9 cellular contexts compared by ENCODE assay signal in genomic region chr22:37225481-37225880, GRCh38. TPM values are rescaled to one million over a fixed set of nuclear protein-coding genes. Genes with fewer than 3 reads are reported as not detected.
A peak's percentile ranks its signal among the peaks of the same experiment; 100 is the strongest.
DNase-seq lines count a peak whose midpoint lies in the region; ATAC-seq and TF ChIP-seq lines count a peak whose summit lies in the region.
"Had no signal": no experiment of that assay in that cellular context is flagged by ENCODE, and none has a peak within 500 bp of the region (broad histone marks: within the 10 kb centered on the region; RNA-seq: fewer than 3 reads in every experiment).

No MANE protein-coding gene starts in this region.

- no peak overlapping the region for H3K23ac ChIP-seq in IMR-90 (ENCODE audit: low read depth, low read length)

- H2AK9ac ChIP-seq in IMR-90 (replicated peaks; ENCODE audit: low read depth, low read length, poor library complexity): no peak overlapping the region

- peak overlapping the region; percentile 96 for H3K27ac Mint-ChIP-seq in activated CD8-positive, alpha-beta T cell treated with anti-CD3 and anti-CD28 coated beads, Interleukin-2, amount 10 ng/mL, durations not matched to agents 7 days and 5 days
- H3K27ac Mint-ChIP-seq in naive B cell: peak overlapping the region; percentile 62 to 100 (median 90)

- H3K18ac ChIP-seq in IMR-90 (ENCODE audit: low read depth, low read length): no peak overlapping the region

- H2BK120ac ChIP-seq in IMR-90 (ENCODE audit: low read depth, low read length): no peak overlapping the region

- peak; percentile 6; the same call in 1 of the 2 replicates for TF ChIP-seq RAD21 in IMR-90 (IDR thresholded peaks at IDR 0.05; ENCODE audit: low read length)

- H4K91ac ChIP-seq in IMR-90 (ENCODE audit: insufficient read depth, low read depth, low read length): no peak overlapping the region

- H2AK5ac ChIP-seq in IMR-90 (ENCODE audit: low read depth, low read length): no peak overlapping the region

- no peak for TF ChIP-seq POLR2A in IMR-90 (IDR thresholded peaks at IDR 0.05; ENCODE audit: low read depth, low read length)

- in situ Hi-C loops in IMR-90 (cut with MboI; ENCODE audit: low sequenced_read_pairs): no loop called here

- intact Hi-C loops in IMR-90 (cut with micrococcal nuclease): no loop called here

- no peak overlapping the region for H2BK15ac ChIP-seq in IMR-90 (ENCODE audit: low read depth, low read length)

- H2BK20ac ChIP-seq in IMR-90 (ENCODE audit: low read depth, low read length): no peak overlapping the region

- no peak overlapping the region for H3K4me2 ChIP-seq in IMR-90 (ENCODE audit: low read depth, low read length)

- no peak overlapping the region for H4K8ac ChIP-seq in IMR-90 (ENCODE audit: low read depth in 2 of 2, low read length in 2 of 2)

- POLR2A ChIA-PET in IMR-90 (lab: Charles Lee; ENCODE audit: unreplicated experiment): no interaction called here
- POLR2A ChIA-PET in activated CD8-positive, alpha-beta T cell treated with anti-CD3 and anti-CD28 coated beads, Interleukin-2, amount 10 ng/mL, durations not matched to agents 7 days and 5 days (lab: Charles Lee): interaction anchor here (0.6 to 12.2 kb wide), 3 partner anchors 16 to 57 kb away, joined by 3 to 249 read pairs (median 5); partner anchors contain the start of gene RAC2

- dilution Hi-C loops in IMR-90 (cut with HindIII; ENCODE audit: low sequenced_read_pairs, unreplicated experiment): no loop called here

- peaks cover 91% of the 10 kb centered on the region for H3K4me1 Mint-ChIP-seq in activated CD8-positive, alpha-beta T cell treated with anti-CD3 and anti-CD28 coated beads, Interleukin-2, amount 10 ng/mL, durations not matched to agents 7 days and 5 days (ENCODE audit: low read depth)
- peaks cover 78 to 89% (median 86%) of the 10 kb centered on the region in 3 donors for H3K4me1 Mint-ChIP-seq in naive B cell

- no peak overlapping the region for H3K9ac ChIP-seq in IMR-90 (ENCODE audit: low read depth, low read length)

- peaks cover 15% of the 10 kb centered on the region for H3K9me1 ChIP-seq in IMR-90 (ENCODE audit: insufficient read depth, low read length)

- H3K4me1 ChIP-seq in IMR-90 (ENCODE audit: control insufficient read depth, insufficient read depth, low read length): peaks cover 22% of the 10 kb centered on the region

- peaks cover 84% of the 10 kb centered on the region for H3K36me3 Mint-ChIP-seq in activated CD8-positive, alpha-beta T cell treated with anti-CD3 and anti-CD28 coated beads, Interleukin-2, amount 10 ng/mL, durations not matched to agents 7 days and 5 days (ENCODE audit: low read depth)
- peaks cover 11 to 40% of the 10 kb centered on the region in 2 donors for H3K36me3 Mint-ChIP-seq in naive B cell

- no peak overlapping the region for H3K27ac ChIP-seq in IMR-90 (ENCODE audit: insufficient read depth, low read length)
- H3K27ac ChIP-seq: 22Rv1 had no signal

- no peaks in the 10 kb centered on the region for H3K27me3 Mint-ChIP-seq in activated CD8-positive, alpha-beta T cell treated with anti-CD3 and anti-CD28 coated beads, Interleukin-2, amount 10 ng/mL, durations not matched to agents 7 days and 5 days (ENCODE audit: low read depth)
- H3K27me3 Mint-ChIP-seq in naive B cell: no peaks in the 10 kb centered on the region

- no peak overlapping the region for H4K5ac ChIP-seq in IMR-90 (ENCODE audit: low read depth, low read length)

- no peak overlapping the region for H2AFZ ChIP-seq in IMR-90 (replicated peaks; ENCODE audit: low read length, poor library complexity)

- H3K14ac ChIP-seq in IMR-90 (replicated peaks; ENCODE audit: low read depth, low read length): no peak overlapping the region

- H3K4ac ChIP-seq in IMR-90 (ENCODE audit: low read depth, low read length): no peak overlapping the region

- peaks cover 0 to 7% of the 10 kb centered on the region in 2 experiments; a peak in 1 of 4 replicates for H3K79me1 ChIP-seq in IMR-90 (ENCODE audit: low read depth in 1 of 2, low read length in 2 of 2)

- ATAC-seq in IMR-90 (ENCODE audit: low read depth) (no peak), naive B cell (ENCODE audit: low read depth in 2 of 2) (no peak), GM21390 (IDR thresholded peaks at IDR 0.05; ENCODE audit: unreplicated experiment) (no peak), HG02759 (IDR thresholded peaks at IDR 0.05; ENCODE audit: unreplicated experiment) (no peak)
- ATAC-seq in activated CD8-positive, alpha-beta T cell treated with anti-CD3 and anti-CD28 coated beads, Interleukin-2, amount 10 ng/mL, durations not matched to agents 7 days and 5 days: no peak

- CTCF ChIA-PET in IMR-90 (lab: Yijun Ruan, JAX): no interaction called here
- CTCF ChIA-PET in activated CD8-positive, alpha-beta T cell treated with anti-CD3 and anti-CD28 coated beads, Interleukin-2, amount 10 ng/mL, durations not matched to agents 7 days and 5 days (lab: Charles Lee): interaction anchor here (0.8 to 5.0 kb wide), 7 partner anchors 9 to 39 kb away, joined by 3 to 47 read pairs (median 4); no protein-coding TSS in a partner anchor

- TF ChIP-seq CTCF in IMR-90 (conservative IDR thresholded peaks at IDR 0.05; ENCODE audit: low read depth, low read length): no peak
- no peak for TF ChIP-seq CTCF in GM20000 (IDR thresholded peaks at IDR 0.05; ENCODE audit: extremely low read depth, missing control alignments)

- no peak overlapping the region for H3K4me3 Mint-ChIP-seq in activated CD8-positive, alpha-beta T cell treated with anti-CD3 and anti-CD28 coated beads, Interleukin-2, amount 10 ng/mL, durations not matched to agents 7 days and 5 days
- H3K4me3 Mint-ChIP-seq in naive B cell: peak overlapping the region in 5 of 8 donors; percentile 4 to 79 (median 56)

- DNase-seq in DMS53 (lab: John Stamatoyannopoulos, UW) (peak; percentile 2), DMS53 treated with DMSO at 0.1 percent for 48 hours (lab: John Stamatoyannopoulos, UW; ENCODE audit: unreplicated experiment) (no peak), IMR-90 (no peak), naive B cell (no peak), GM20000 (ENCODE audit: low spot score) (no peak)
- DNase-seq in activated CD8-positive, alpha-beta T cell treated with anti-CD3 and anti-CD28 coated beads, Interleukin-2, amount 10 ng/mL, durations not matched to agents 7 days and 5 days: peak; percentile 53

- H3K9me3 ChIP-seq in IMR-90 (ENCODE audit: control insufficient read depth, insufficient read depth, low read length): peaks cover 6% of the 10 kb centered on the region

- no peak overlapping the region for H2BK5ac ChIP-seq in IMR-90 (ENCODE audit: low read depth, low read length, poor library complexity, severe bottlenecking)

- 69% methylated on average over 2 of the region's 8 CpGs; no CpG with 5 or more reads in 1 of the 2 experiments for WGBS in IMR-90 (ENCODE audit: extremely low coverage in 2 of 2, insufficient read length in 1 of 2), 2 experiments

- no peak overlapping the region for H3K56ac ChIP-seq in IMR-90 (ENCODE audit: extremely low read depth, insufficient read depth, low read length)

- peaks cover 14% of the 10 kb centered on the region for H3K9me3 Mint-ChIP-seq in activated CD8-positive, alpha-beta T cell treated with anti-CD3 and anti-CD28 coated beads, Interleukin-2, amount 10 ng/mL, durations not matched to agents 7 days and 5 days (ENCODE audit: insufficient read depth)
- peaks cover 0 to 5% (median 0%) of the 10 kb centered on the region in 7 donors for H3K9me3 Mint-ChIP-seq in naive B cell

- peaks cover 1% of the 10 kb centered on the region; the same call in 1 of the 2 replicates for H3K27me3 ChIP-seq in IMR-90 (ENCODE audit: control insufficient read depth, insufficient read depth, low read length)

- no peaks in the 10 kb centered on the region for H3K36me3 ChIP-seq in IMR-90 (ENCODE audit: control insufficient read depth, insufficient read depth, low read length)

- H4K20me1 ChIP-seq in IMR-90 (ENCODE audit: insufficient read depth, low read length): peaks cover 4% of the 10 kb centered on the region

- H3K4me3 ChIP-seq in IMR-90 (ENCODE audit: insufficient read depth, low read depth, low read length): no peak overlapping the region

- no TSS peak for BruUV-seq in IMR-90 (replicated peaks; lab: Mats Ljungman, UMichigan)

TF ChIP-seq in IMR-90, 13 proteins besides CTCF, POLR2A, EP300 and RAD21:
- TF ChIP-seq MAZ (IDR thresholded peaks at IDR 0.05; ENCODE audit: borderline replicate concordance, low read depth, low read length): no peak

RNA-seq across cellular contexts. Expression of gene SSTR3, which starts 13.2 kb away (rescaled TPM):
- under 0.01 TPM in 2 replicates for total RNA-seq in IMR-90 (2012; rRNA removed)
- polyA plus RNA-seq in IMR-90 (2012; rRNA removed): 0.07 TPM in 2 replicates
- 0.03 and 0.04 TPM in 2 replicates for polyA plus RNA-seq in IMR-90 (2012; cell fraction: cytosol; rRNA removed)
- 0.09 and 0.16 TPM in 2 replicates for polyA plus RNA-seq in IMR-90 (2012; cell fraction: nucleus; rRNA removed; ENCODE audit: low replicate concordance)
- total RNA-seq in activated CD8-positive, alpha-beta T cell treated with anti-CD3 and anti-CD28 coated beads, Interleukin-2, amount 10 ng/mL, durations not matched to agents 7 days and 5 days: 1 to 10 TPM; 3.5 to 3.6 TPM
- polyA plus RNA-seq in naive B cell (ENCODE audit: low read depth in 6 of 6): under 1 TPM in 5 of 6 donors, not detected in 1; 0.08 to 0.63 (median 0.45) TPM

RNA-seq across cellular contexts. Expression of gene RAC2, which starts 18.6 kb away (rescaled TPM):
- 10.0 and 11.1 TPM in 2 replicates for total RNA-seq in IMR-90 (2012; rRNA removed)
- 72.3 and 77.1 TPM in 2 replicates for polyA plus RNA-seq in IMR-90 (2012; rRNA removed)
- 56.9 and 106 TPM in 2 replicates for polyA plus RNA-seq in IMR-90 (2012; cell fraction: cytosol; rRNA removed)
- polyA plus RNA-seq in IMR-90 (2012; cell fraction: nucleus; rRNA removed; ENCODE audit: low replicate concordance): 33.8 and 79.6 TPM in 2 replicates
- 1,000 to 10,000 TPM; 1,167 to 1,252 TPM for total RNA-seq in activated CD8-positive, alpha-beta T cell treated with anti-CD3 and anti-CD28 coated beads, Interleukin-2, amount 10 ng/mL, durations not matched to agents 7 days and 5 days
- 100 to 1,000 TPM; 671 to 842 (median 780) TPM for polyA plus RNA-seq in naive B cell (ENCODE audit: low read depth in 6 of 6)

RNA-seq across cellular contexts. Expression of gene C1QTNF6, which starts 37.4 kb away (rescaled TPM):
- 1.1 TPM in 2 replicates for total RNA-seq in IMR-90 (2012; rRNA removed)
- polyA plus RNA-seq in IMR-90 (2012; rRNA removed) (10.0 and 10.9 TPM in 2 replicates), naive B cell (ENCODE audit: low read depth in 6 of 6) (1 to 10 TPM in 5 of 6 donors, not detected in 1; 1.1 to 2.0 (median 1.5) TPM)
- 3.1 and 9.8 TPM in 2 replicates for polyA plus RNA-seq in IMR-90 (2012; cell fraction: cytosol; rRNA removed)
- 53.9 and 59.1 TPM in 2 replicates for polyA plus RNA-seq in IMR-90 (2012; cell fraction: nucleus; rRNA removed; ENCODE audit: low replicate concordance)
- total RNA-seq in activated CD8-positive, alpha-beta T cell treated with anti-CD3 and anti-CD28 coated beads, Interleukin-2, amount 10 ng/mL, durations not matched to agents 7 days and 5 days: 1 to 10 TPM; 6.1 to 6.2 TPM

RNA-seq across cellular contexts. Expression of gene CYTH4, which starts 56.8 kb away (rescaled TPM):
- 0.28 and 0.36 TPM in 2 replicates for total RNA-seq in IMR-90 (2012; rRNA removed)
- polyA plus RNA-seq in IMR-90 (2012; rRNA removed): 0.55 and 0.85 TPM in 2 replicates
- polyA plus RNA-seq in IMR-90 (2012; cell fraction: cytosol; rRNA removed): 0.38 TPM in 2 replicates
- 0.68 and 0.84 TPM in 2 replicates for polyA plus RNA-seq in IMR-90 (2012; cell fraction: nucleus; rRNA removed; ENCODE audit: low replicate concordance)
- 100 to 1,000 TPM; 107 to 114 TPM for total RNA-seq in activated CD8-positive, alpha-beta T cell treated with anti-CD3 and anti-CD28 coated beads, Interleukin-2, amount 10 ng/mL, durations not matched to agents 7 days and 5 days
- 10 to 100 TPM; 29.3 to 74.9 (median 46.1) TPM for polyA plus RNA-seq in naive B cell (ENCODE audit: low read depth in 6 of 6)

Comparison
In these comparisons a context has a peak if more than half of its experiments do, and no peak if none do; other contexts are left out.
1. DNase-seq: peak in DMS53 (single experiment) and activated CD8-positive, alpha-beta T cell treated with anti-CD3 and anti-CD28 coated beads, Interleukin-2, amount 10 ng/mL, durations not matched to agents 7 days and 5 days (single experiment); none in DMS53 treated with DMSO at 0.1 percent for 48 hours (single experiment), IMR-90 (single experiment), naive B cell (single experiment) and GM20000 (single experiment).
2. RNA of gene RAC2, which starts 18.6 kb away (total RNA-seq): 1,167 to 1,252 TPM in activated CD8-positive, alpha-beta T cell treated with anti-CD3 and anti-CD28 coated beads, Interleukin-2, amount 10 ng/mL, durations not matched to agents 7 days and 5 days; 10.0 to 11.1 TPM in IMR-90; every median in the first group is over 10 times any median in the second.